8 cellular contexts compared by ENCODE assay signal in genomic region chr19:46955813-46956371, GRCh38.
A peak's percentile ranks its signal among the peaks of the same experiment; 100 is the strongest.
DNase-seq lines count a peak whose midpoint lies in the region; ATAC-seq and TF ChIP-seq lines count a peak whose summit lies in the region.
"Had no signal": no experiment of that assay in that cellular context is flagged by ENCODE, and none has a peak within 500 bp of the region (broad histone marks: within the 10 kb centered on the region; RNA-seq: fewer than 3 reads in every experiment).

No MANE protein-coding gene starts in this region.

- no peak for TF ChIP-seq POLR2A in NB4 (IDR thresholded peaks at IDR 0.05; ENCODE audit: extremely low read depth, insufficient read length)

- H3K23ac ChIP-seq in H9 (ENCODE audit: insufficient read length, low read depth, low read length): no peak overlapping the region

- TF ChIP-seq CTCF in CD8-positive, alpha-beta T cell (IDR thresholded peaks at IDR 0.05): no peak
- TF ChIP-seq CTCF in NB4 (IDR thresholded peaks at IDR 0.05; ENCODE audit: low read depth, low read length): no peak
- no peak for TF ChIP-seq CTCF in parathyroid adenoma (IDR thresholded peaks at IDR 0.05)
- TF ChIP-seq CTCF in H9 (conservative IDR thresholded peaks at IDR 0.05): no peak

- H3K27me3 Mint-ChIP-seq in CD8-positive, alpha-beta T cell (ENCODE audit: low read depth): no peaks in the 10 kb centered on the region
- no peaks in the 10 kb centered on the region for H3K27me3 Mint-ChIP-seq in activated naive CD8-positive, alpha-beta T cell treated with anti-CD3 and anti-CD28 coated beads, Interleukin-2, amount 10 ng/mL, durations not matched to agents 7 days and 5 days
- H3K27me3 Mint-ChIP-seq in H9 (ENCODE audit: low read depth): no peaks in the 10 kb centered on the region

- no peak for ATAC-seq in CD8-positive, alpha-beta T cell
- ATAC-seq in activated naive CD8-positive, alpha-beta T cell treated with anti-CD3 and anti-CD28 coated beads, Interleukin-2, amount 10 ng/mL, durations not matched to agents 7 days and 5 days (ENCODE audit: low read depth): peak; percentile 18
- no peak for ATAC-seq in GM19455 (IDR thresholded peaks at IDR 0.05; ENCODE audit: unreplicated experiment)

- no peak overlapping the region for H3K56ac ChIP-seq in H9 (ENCODE audit: insufficient read length, low read depth, low read length)

- no peak overlapping the region for H2AK5ac ChIP-seq in H9 (ENCODE audit: insufficient read length, low read length)

- no peak overlapping the region for H3K18ac ChIP-seq in H9 (ENCODE audit: insufficient read length, low read depth, low read length)

- H2BK120ac ChIP-seq in H9 (ENCODE audit: low read depth, low read length, poor library complexity, severe bottlenecking): no peak overlapping the region

- H4K91ac ChIP-seq in H9 (ENCODE audit: insufficient read length, low read depth, low read length): no peak overlapping the region

- no peak overlapping the region for H3K9ac ChIP-seq in parathyroid adenoma
- H3K9ac ChIP-seq in H9 (ENCODE audit: extremely low read depth, insufficient read length, low read length): no peak overlapping the region

- no peaks in the 10 kb centered on the region for H4K20me1 ChIP-seq in H9 (ENCODE audit: control insufficient read depth, insufficient read depth, insufficient read length)

- peaks cover 64% of the 10 kb centered on the region for H3K4me1 Mint-ChIP-seq in CD8-positive, alpha-beta T cell (ENCODE audit: low read depth)
- peaks cover 45% of the 10 kb centered on the region for H3K4me1 Mint-ChIP-seq in activated naive CD8-positive, alpha-beta T cell treated with anti-CD3 and anti-CD28 coated beads, Interleukin-2, amount 10 ng/mL, durations not matched to agents 7 days and 5 days
- peaks cover 12 to 18% of the 10 kb centered on the region in 2 experiments for H3K4me1 Mint-ChIP-seq in H9

- H3K9me3 ChIP-seq in CD8-positive, alpha-beta T cell (ENCODE audit: low read length): no peaks in the 10 kb centered on the region
- H3K9me3 ChIP-seq in parathyroid adenoma (ENCODE audit: control insufficient read depth, low read length) (no peaks in the 10 kb centered on the region), H9 (ENCODE audit: control insufficient read depth, low read depth, low read length) (no peaks in the 10 kb centered on the region)

- no peak for DNase-seq in CD8-positive, alpha-beta T cell
- DNase-seq in NB4 (ENCODE audit: low read depth) (no peak), H9 (no peak)
- no peak for DNase-seq in activated naive CD8-positive, alpha-beta T cell treated with anti-CD3 and anti-CD28 coated beads, Interleukin-2, amount 10 ng/mL, durations not matched to agents 7 days and 5 days
- DNase-seq in stimulated activated CD4-positive, alpha-beta T cell treated with anti-CD3 and anti-CD28 coated beads, Interleukin-1b, Interleukin-23, amount 100 ng/mL, for 48 hours: no peak
- DNase-seq: dorsolateral prefrontal cortex had no signal

- H2BK5ac ChIP-seq in H9 (ENCODE audit: insufficient read length, low read length): no peak overlapping the region

- no peak overlapping the region for H4K5ac ChIP-seq in H9 (ENCODE audit: insufficient read length, low read depth, low read length)

- POLR2A ChIA-PET in CD8-positive, alpha-beta T cell (lab: Charles Lee): interaction anchor here (0.7 to 2.8 kb wide), 6 partner anchors 16 to 157 kb away, joined by 3 to 17 read pairs (median 4); partner anchors contain the start of genes ARHGAP35 and ZC3H4
- POLR2A ChIA-PET in activated naive CD8-positive, alpha-beta T cell treated with anti-CD3 and anti-CD28 coated beads, Interleukin-2, amount 10 ng/mL, durations not matched to agents 7 days and 5 days (lab: Charles Lee): interaction anchor here (0.5 to 1.4 kb wide), 6 partner anchors 11 to 1035 kb away, joined by 3 to 4 read pairs (median 3); no protein-coding TSS in a partner anchor

- H2BK12ac ChIP-seq in H9 (ENCODE audit: insufficient read length, low read depth, low read length): no peak overlapping the region

- H2BK15ac ChIP-seq in H9 (ENCODE audit: low read depth, low read length): no peak overlapping the region

- H3K27ac ChIP-seq in CD8-positive, alpha-beta T cell (ENCODE audit: low read depth, low read length): no peak overlapping the region
- H3K27ac ChIP-seq in parathyroid adenoma (peak overlapping the region; percentile 55), H9 (ENCODE audit: insufficient read length, low read depth, low read length) (no peak overlapping the region)

- no peaks in the 10 kb centered on the region for H3K27me3 ChIP-seq in CD8-positive, alpha-beta T cell (ENCODE audit: insufficient read depth, low read length)
- H3K27me3 ChIP-seq in parathyroid adenoma (ENCODE audit: control insufficient read depth, insufficient read depth, low read length) (no peaks in the 10 kb centered on the region), H9 (ENCODE audit: insufficient read depth, low read length) (no peaks in the 10 kb centered on the region)
- H3K27me3 ChIP-seq: dorsolateral prefrontal cortex had no signal

- peak overlapping the region; percentile 89 for H3K27ac Mint-ChIP-seq in CD8-positive, alpha-beta T cell
- peak overlapping the region; percentile 91 for H3K27ac Mint-ChIP-seq in activated naive CD8-positive, alpha-beta T cell treated with anti-CD3 and anti-CD28 coated beads, Interleukin-2, amount 10 ng/mL, durations not matched to agents 7 days and 5 days
- H3K27ac Mint-ChIP-seq in H9: no peak overlapping the region

- peaks cover 3% of the 10 kb centered on the region for H3K79me1 ChIP-seq in H9 (ENCODE audit: insufficient read depth, low read depth, low read length, poor library complexity, severe bottlenecking)

- peaks cover 58% of the 10 kb centered on the region for H3K79me2 ChIP-seq in parathyroid adenoma
- no peaks in the 10 kb centered on the region for H3K79me2 ChIP-seq in H9 (ENCODE audit: insufficient read depth, low read length)

- WGBS in H9 (ENCODE audit: extremely low coverage, insufficient read length, low lambda C conversion rate): no CpG with 5 or more reads among the region's 6 CpGs

- H2BK20ac ChIP-seq in H9 (ENCODE audit: low read depth, low read length, poor library complexity, severe bottlenecking): no peak overlapping the region

- no peak overlapping the region for H3T11ph ChIP-seq in H9 (ENCODE audit: low read length)

- H3K4me3 Mint-ChIP-seq in CD8-positive, alpha-beta T cell: peak overlapping the region; percentile 80
- H3K4me3 Mint-ChIP-seq in activated naive CD8-positive, alpha-beta T cell treated with anti-CD3 and anti-CD28 coated beads, Interleukin-2, amount 10 ng/mL, durations not matched to agents 7 days and 5 days: peak overlapping the region; percentile 83
- no peak overlapping the region for H3K4me3 Mint-ChIP-seq in H9

- H3K14ac ChIP-seq in H9 (ENCODE audit: insufficient read depth, low read length): no peak overlapping the region

- peaks cover 32% of the 10 kb centered on the region for H3K4me1 ChIP-seq in CD8-positive, alpha-beta T cell (ENCODE audit: insufficient read depth, low read length)
- H3K4me1 ChIP-seq in parathyroid adenoma (peaks cover 14% of the 10 kb centered on the region), H9 (ENCODE audit: insufficient read depth, low read length) (no peaks in the 10 kb centered on the region; the same call in 1 of the 2 replicates)

- H2AFZ ChIP-seq in parathyroid adenoma (no peak overlapping the region), H9 (ENCODE audit: low read length) (no peak overlapping the region)

- peaks cover 13% of the 10 kb centered on the region for H3K36me3 Mint-ChIP-seq in CD8-positive, alpha-beta T cell
- peaks cover 10% of the 10 kb centered on the region for H3K36me3 Mint-ChIP-seq in activated naive CD8-positive, alpha-beta T cell treated with anti-CD3 and anti-CD28 coated beads, Interleukin-2, amount 10 ng/mL, durations not matched to agents 7 days and 5 days
- H3K36me3 Mint-ChIP-seq in H9 (ENCODE audit: insufficient read depth in 1 of 3, low read depth in 3 of 3): peaks cover 10 to 21% (median 15%) of the 10 kb centered on the region in 3 experiments; a peak in 5 of 7 replicates

- no peak overlapping the region for H3K4ac ChIP-seq in H9 (ENCODE audit: low read depth, low read length)

- intact Hi-C loops in CD8-positive, alpha-beta T cell (cut with DNase I, micrococcal nuclease): loop anchor here (1.0 to 5.0 kb wide), 4 partner anchors 21 to 100 kb away; no protein-coding TSS in a partner anchor

- no peaks in the 10 kb centered on the region for H3K23me2 ChIP-seq in H9 (ENCODE audit: insufficient read length, low read depth, low read length, poor library complexity, severe bottlenecking)

- H3K36me3 ChIP-seq in CD8-positive, alpha-beta T cell (ENCODE audit: insufficient read depth, low read length): no peaks in the 10 kb centered on the region
- H3K36me3 ChIP-seq in parathyroid adenoma (ENCODE audit: control insufficient read depth, insufficient read depth, low read length): no peaks in the 10 kb centered on the region

- H3K9me3 Mint-ChIP-seq in CD8-positive, alpha-beta T cell: no peaks in the 10 kb centered on the region
- no peaks in the 10 kb centered on the region for H3K9me3 Mint-ChIP-seq in activated naive CD8-positive, alpha-beta T cell treated with anti-CD3 and anti-CD28 coated beads, Interleukin-2, amount 10 ng/mL, durations not matched to agents 7 days and 5 days
- H3K9me3 Mint-ChIP-seq in H9: no peaks in the 10 kb centered on the region; a peak in 2 of 5 replicates

- H3K4me2 ChIP-seq in parathyroid adenoma (ENCODE audit: low read length) (peak overlapping the region; percentile 52), H9 (ENCODE audit: insufficient read depth, insufficient read length, low read length) (no peak overlapping the region)

- H4K8ac ChIP-seq in H9 (replicated peaks; ENCODE audit: insufficient read length, low read depth, low read length): no peak overlapping the region

- CTCF ChIA-PET in CD8-positive, alpha-beta T cell (lab: Charles Lee): interaction anchor here (0.6 to 1.5 kb wide), 8 partner anchors 10 to 288 kb away, joined by 3 to 5 read pairs (median 3); no protein-coding TSS in a partner anchor

- no peak overlapping the region for H3K4me3 ChIP-seq in CD8-positive, alpha-beta T cell (ENCODE audit: low read depth, low read length)
- peak overlapping the region; percentile 69 for H3K4me3 ChIP-seq in NB4 (ENCODE audit: low read depth, low read length)
- no peak overlapping the region for H3K4me3 ChIP-seq in parathyroid adenoma (ENCODE audit: low read depth, low read length)

Comparison
In these comparisons a context has a peak if more than half of its experiments do, and no peak if none do; other contexts are left out.
1. H3K27ac Mint-ChIP-seq: peak in CD8-positive, alpha-beta T cell (single experiment) and activated naive CD8-positive, alpha-beta T cell treated with anti-CD3 and anti-CD28 coated beads, Interleukin-2, amount 10 ng/mL, durations not matched to agents 7 days and 5 days (single experiment); none in H9 (0 of 3).
2. H3K4me3 Mint-ChIP-seq: peak in CD8-positive, alpha-beta T cell (single experiment) and activated naive CD8-positive, alpha-beta T cell treated with anti-CD3 and anti-CD28 coated beads, Interleukin-2, amount 10 ng/mL, durations not matched to agents 7 days and 5 days (single experiment); none in H9 (0 of 2).